Comparison of ENCODE assay signal across 1 cellular context in genomic region chr15:40952901-40953712, GRCh38.
TF ChIP-seq lines count a peak whose summit lies in the region.

Gene CHAC1, plus strand, starts transcription at chr15:40953471. Its CDS starts 113 bp downstream, at chr15:40953584.

TF ChIP-seq in K562, 482 proteins besides CTCF, POLR2A, EP300 and RAD21 (continued from another document):
- no peak for TF ChIP-seq CREB5 (CRISPR knock-in tag; IDR thresholded peaks at IDR 0.05)
- TF ChIP-seq THRB (CRISPR knock-in tag; conservative IDR thresholded peaks at IDR 0.05) = no peak
- TF ChIP-seq RBM39 (optimal IDR thresholded peaks at IDR 0.05; ENCODE audit: low read depth, low read length) = no peak
- TF ChIP-seq CREBBP (IDR thresholded peaks at IDR 0.05; ENCODE audit: low read depth, low read length) = no peak
- TF ChIP-seq CHD1 (IDR thresholded peaks at IDR 0.05; ENCODE audit: low read length) = no peak
- 0 out of 2 replicates have a peak, but pooled peaks have one; percentile 40 for TF ChIP-seq RREB1 (CRISPR knock-in tag; IDR thresholded peaks at IDR 0.05)
- TF ChIP-seq ETS2 (tag; IDR thresholded peaks at IDR 0.05; ENCODE audit: borderline replicate concordance, poor library complexity, severe bottlenecking) = no peak
- no peak for TF ChIP-seq ZNF184 (CRISPR knock-in tag; IDR thresholded peaks at IDR 0.05)
- TF ChIP-seq PHF20 (IDR thresholded peaks at IDR 0.05; ENCODE audit: partially characterized antibody) = no peak
- TF ChIP-seq MXD1 (CRISPR knock-in tag; IDR thresholded peaks at IDR 0.05; ENCODE audit: borderline replicate concordance, poor library complexity, severe bottlenecking) = peak; percentile 1
- no peak for TF ChIP-seq BRCA1 (IDR thresholded peaks at IDR 0.05)
- no peak for TF ChIP-seq BRCA1 (CRISPR knock-in tag; IDR thresholded peaks at IDR 0.05)
- no peak for TF ChIP-seq ZNF639 (CRISPR knock-in tag; conservative IDR thresholded peaks at IDR 0.05 in 1 of 2, IDR thresholded peaks at IDR 0.05 in 1 of 2)
- TF ChIP-seq HMGN3 (IDR thresholded peaks at IDR 0.05; ENCODE audit: borderline replicate concordance, extremely low read depth, insufficient read length, low read depth, low read length) = peak; percentile 9
- TF ChIP-seq PHTF2 (CRISPR knock-in tag; IDR thresholded peaks at IDR 0.05) = no peak
- TF ChIP-seq XRCC3 (IDR thresholded peaks at IDR 0.05) = no peak
- TF ChIP-seq ZNF121 (CRISPR knock-in tag; conservative IDR thresholded peaks at IDR 0.05) = no peak
- no peak for TF ChIP-seq TCF7L2 (IDR thresholded peaks at IDR 0.05; ENCODE audit: low read depth, low read length)
- no peak for TF ChIP-seq ZNF280B (CRISPR knock-in tag; IDR thresholded peaks at IDR 0.05)
- TF ChIP-seq CXXC5 (CRISPR knock-in tag; IDR thresholded peaks at IDR 0.05) = peak; percentile 69
- TF ChIP-seq BRF2 (IDR thresholded peaks at IDR 0.05; ENCODE audit: borderline replicate concordance, insufficient read depth, insufficient read length) = no peak
- no peak for TF ChIP-seq NFE2 (IDR thresholded peaks at IDR 0.05; ENCODE audit: low read depth)
- no peak for TF ChIP-seq TOE1 (IDR thresholded peaks at IDR 0.05; ENCODE audit: borderline replicate concordance)
- TF ChIP-seq TOE1 (CRISPR knock-in tag; IDR thresholded peaks at IDR 0.05; ENCODE audit: borderline replicate concordance, low read depth) = no peak
- TF ChIP-seq ZNF280A (IDR thresholded peaks at IDR 0.05; ENCODE audit: low read depth, partially characterized antibody) = no peak
- 0 out of 2 replicates have a peak, but pooled peaks have one; percentile 66 for TF ChIP-seq PHB (CRISPR knock-in tag; IDR thresholded peaks at IDR 0.05)
